11 cellular contexts compared by ENCODE assay signal in the genomic region with DNA sequence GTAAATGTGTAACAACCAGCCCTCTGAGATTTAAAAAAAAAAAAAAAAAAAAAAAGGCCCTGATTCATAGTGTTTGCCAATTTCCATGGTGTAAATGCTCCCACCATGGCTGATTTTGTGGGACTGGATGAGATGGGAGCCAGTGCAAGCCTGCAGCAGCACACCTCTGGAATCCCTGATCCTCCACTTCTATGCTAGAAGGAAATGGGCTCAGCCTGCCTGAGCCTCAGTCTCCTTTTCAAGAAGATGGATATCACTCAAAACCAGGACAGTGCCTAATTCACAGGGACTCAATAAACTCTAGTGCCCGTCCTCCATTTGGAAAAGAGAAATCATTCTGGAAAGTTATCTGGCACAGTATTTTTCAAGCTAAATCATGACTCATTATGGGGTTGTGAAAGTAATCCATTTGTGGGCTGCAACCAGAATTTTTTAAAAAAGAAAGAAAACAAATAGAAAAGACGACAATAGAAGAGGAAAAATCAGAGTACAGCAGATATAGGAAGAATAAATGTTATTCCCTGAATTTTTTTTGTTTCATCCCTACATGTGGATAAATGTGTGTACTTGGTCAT. TPM values are rescaled to one million over a fixed set of nuclear protein-coding genes. Genes with fewer than 3 reads are reported as not detected.
A peak's percentile ranks its signal among the peaks of the same experiment; 100 is the strongest.
DNase-seq lines count a peak whose midpoint lies in the region; ATAC-seq and TF ChIP-seq lines count a peak whose summit lies in the region.
"Had no signal": no experiment of that assay in that cellular context is flagged by ENCODE, and none has a peak within 500 bp of the region (broad histone marks: within the 10 kb centered on the region; RNA-seq: fewer than 3 reads in every experiment).

No MANE protein-coding gene starts in this region.

- TF ChIP-seq CTCF in mammary epithelial cell (conservative IDR thresholded peaks at IDR 0.05 in 1 of 2, IDR thresholded peaks at IDR 0.05 in 1 of 2; ENCODE audit: extremely low read depth in 1 of 2, insufficient read depth in 1 of 2, low read depth in 1 of 2, low read length in 2 of 2) (no peak), natural killer cell (IDR thresholded peaks at IDR 0.05) (no peak)

- no peaks in the 10 kb centered on the region for H3K27me3 ChIP-seq in BLaER1
- no peaks in the 10 kb centered on the region for H3K27me3 ChIP-seq in mammary epithelial cell (ENCODE audit: insufficient read depth, low read length)
- H3K27me3 ChIP-seq: esophagus muscularis mucosa had no signal

- H3K4me3 ChIP-seq in BLaER1: no peak overlapping the region; the same call in 1 of the 2 replicates
- no peak overlapping the region for H3K4me3 ChIP-seq in mammary epithelial cell (replicated peaks in 1 of 3; ENCODE audit: insufficient read depth in 1 of 3, low read depth in 2 of 3, low read length in 3 of 3)
- H3K4me3 ChIP-seq: esophagus muscularis mucosa had no signal

- 32% methylated on average over 2 of the region's 2 CpGs for WGBS in mammary epithelial cell (ENCODE audit: low coverage, missing lambda C conversion rate)

- CTCF ChIA-PET in mammary epithelial cell (lab: Charles Lee; ENCODE audit: low non-redundant PET): no interaction called here

- peak overlapping the region; percentile 38 for H2AFZ ChIP-seq in mammary epithelial cell (ENCODE audit: low read depth, low read length)

- H3K4me1 ChIP-seq in BLaER1 (peaks cover 25% of the 10 kb centered on the region), mammary epithelial cell (ENCODE audit: insufficient read depth, low read length) (peaks cover 6% of the 10 kb centered on the region)

- H3K27ac Mint-ChIP-seq in natural killer cell: peak overlapping the region; percentile 93 to 94

- peak overlapping the region; percentile 70 for H3K27ac ChIP-seq in BLaER1
- H3K27ac ChIP-seq in mammary epithelial cell (ENCODE audit: insufficient read depth, low read depth, low read length): no peak overlapping the region
- H3K27ac ChIP-seq: KMS-11 had no signal

- ATAC-seq in natural killer cell: peak in 1 of 3 donors; percentile 3

- peak overlapping the region; percentile 80 for H3K4me2 ChIP-seq in BLaER1
- peak overlapping the region; percentile 7 for H3K4me2 ChIP-seq in mammary epithelial cell (ENCODE audit: insufficient read depth, low read depth, low read length)
- H3K4me2 ChIP-seq: KMS-11 had no signal

- peaks cover 10% of the 10 kb centered on the region for H3K9me3 ChIP-seq in BLaER1
- H3K9me3 ChIP-seq in mammary epithelial cell (replicated peaks; ENCODE audit: insufficient read depth, low read length): no peaks in the 10 kb centered on the region

- DNase-seq in LHCN-M2 (ENCODE audit: low read depth) (peak; percentile 74), mammary epithelial cell (peak; percentile 22), natural killer cell (no peak), epidermal melanocyte (ENCODE audit: insufficient read length, low spot score) (no peak), DMS 273 (lab: John Stamatoyannopoulos, UW; ENCODE audit: unreplicated experiment) (no peak), activated gamma-delta T cell treated with Interleukin-2 at 50 U/mL for 16 hours (no peak), DMS153 treated with DMSO at 0.1 percent for 48 hours (lab: John Stamatoyannopoulos, UW; ENCODE audit: unreplicated experiment) (no peak)
- DNase-seq: mesendoderm had no signal

- no peaks in the 10 kb centered on the region for H3K79me2 ChIP-seq in mammary epithelial cell (ENCODE audit: insufficient read depth, low read length)

- no peaks in the 10 kb centered on the region for H4K20me1 ChIP-seq in BLaER1
- H4K20me1 ChIP-seq in mammary epithelial cell (ENCODE audit: insufficient read depth, low read length): no peaks in the 10 kb centered on the region

- H3K27me3 Mint-ChIP-seq in natural killer cell (ENCODE audit: low read depth in 2 of 2): no peaks in the 10 kb centered on the region

- H3K4me3 Mint-ChIP-seq in natural killer cell: peak overlapping the region; percentile 89

- no peaks in the 10 kb centered on the region for H3K36me3 Mint-ChIP-seq in natural killer cell

- in situ Hi-C loops in mammary epithelial cell (cut with MboI; ENCODE audit: low sequenced_read_pairs in 2 of 2): no loop called here

- H3K36me3 ChIP-seq in BLaER1 (peaks cover 5% of the 10 kb centered on the region; the same call in 1 of the 2 replicates), mammary epithelial cell (ENCODE audit: insufficient read depth, low read length) (no peaks in the 10 kb centered on the region)
- H3K36me3 ChIP-seq: esophagus muscularis mucosa had no signal

- H3K9me3 Mint-ChIP-seq in natural killer cell: no peaks in the 10 kb centered on the region

- H3K9ac ChIP-seq in BLaER1: no peak overlapping the region
- no peak overlapping the region for H3K9ac ChIP-seq in mammary epithelial cell (ENCODE audit: insufficient read depth, low read length)
- H3K9ac ChIP-seq: KMS-11 had no signal

- no TSS peak for BruUV-seq in mammary epithelial cell (replicated peaks; lab: Mats Ljungman, UMichigan)

- dilution Hi-C loops in mammary epithelial cell (cut with HindIII; ENCODE audit: low sequenced_read_pairs): loop anchor here (5.0 kb wide), 1 partner anchor 48 kb away; no protein-coding TSS in a partner anchor

- intact Hi-C loops in mammary epithelial cell (cut with micrococcal nuclease): no loop called here
- intact Hi-C loops in natural killer cell (cut with micrococcal nuclease): loop anchor here (1.0 to 2.0 kb wide), 3 partner anchors 12 to 71 kb away; no protein-coding TSS in a partner anchor

- H3K4me1 Mint-ChIP-seq in natural killer cell: peaks cover 61 to 65% of the 10 kb centered on the region in 2 donors

RNA-seq across cellular contexts. Expression of a gene that starts 34.2 kb away (rescaled TPM):
- total RNA-seq in LHCN-M2 (2014; rRNA removed) (49.2 and 71.0 TPM in 2 replicates), mammary epithelial cell (10 to 100 TPM in 1 of 2 donors, 1 to 10 TPM in 1; 1.2 to 56.5 TPM), natural killer cell (100 to 1,000 TPM; 157 to 197 (median 158) TPM)
- 32.6 TPM for polyA plus RNA-seq in LHCN-M2 (2012)
- 2.4 TPM for polyA plus RNA-seq in mammary epithelial cell
- polyA minus RNA-seq in mammary epithelial cell: 6.3 TPM

Comparison
In these comparisons a context has a peak if more than half of its experiments do, and no peak if none do; other contexts are left out.
1. DNase-seq: peak in LHCN-M2 (single experiment) and mammary epithelial cell (single experiment); none in natural killer cell (single experiment), epidermal melanocyte (single experiment), DMS 273 (single experiment), activated gamma-delta T cell treated with Interleukin-2 at 50 U/mL for 16 hours (single experiment) and DMS153 treated with DMSO at 0.1 percent for 48 hours (single experiment).